21 cellular contexts compared by ENCODE assay signal in genomic region chr9:123871781-123872180, GRCh38.
A peak's percentile ranks its signal among the peaks of the same experiment; 100 is the strongest.
DNase-seq lines count a peak whose midpoint lies in the region; ATAC-seq lines count a peak whose summit lies in the region.
"Had no signal": no experiment of that assay in that cellular context is flagged by ENCODE, and none has a peak within 500 bp of the region (broad histone marks: within the 10 kb centered on the region; RNA-seq: fewer than 3 reads in every experiment).

No MANE protein-coding gene starts in this region.

- ATAC-seq in GM21786 (IDR thresholded peaks at IDR 0.05; ENCODE audit: unreplicated experiment) (no peak), HG02938 (IDR thresholded peaks at IDR 0.05; ENCODE audit: unreplicated experiment) (no peak)
- ATAC-seq: activated T-cell treated with anti-CD3 and anti-CD28 coated beads, Interleukin-2, amount 50 U/mL, for 4 hours had no signal

- DNase-seq in C1 segment of cervical spinal cord (lab: John Stamatoyannopoulos, UW) (peak in 10 of 14 donors; percentile 3 to 60 (median 36)), NCI-H524 treated with DMSO at 0.1 percent for 48 hours (lab: John Stamatoyannopoulos, UW) (peak; percentile 63), globus pallidus (ENCODE audit: low spot score) (peak; percentile 63), nucleus accumbens (lab: John Stamatoyannopoulos, UW) (peak in 37 of 56 donors; percentile 1 to 70 (median 17)), NCI-H748 treated with DMSO at 0.1 percent for 48 hours (lab: John Stamatoyannopoulos, UW) (no peak)
- no peak for DNase-seq in stimulated activated CD4-positive, alpha-beta T cell treated with anti-CD3 and anti-CD28 coated beads, Interleukin-4, amount 100 ng/mL, for 1 hour
- DNase-seq: ACHN; activated CD4-positive, CD25-positive, alpha-beta regulatory T cell treated with anti-CD3 and anti-CD28 coated beads, Interleukin-2, amount 50 U/mL, for 72 hours; activated CD8-positive, alpha-beta memory T cell treated with anti-CD3 and anti-CD28 coated beads for 24 hours; activated naive CD4-positive, alpha-beta T cell treated with Interleukin-2 at 50 U/mL for 16 hours; activated T-cell treated with anti-CD3 and anti-CD28 coated beads, Interleukin-2, amount 50 U/mL, for 4 hours; HCEC 1CT; KG1; OCI-M1; ovary; SHP77 treated with DMSO at 0.1 percent for 48 hours; sigmoid colon; T-helper 1 cell; uterus had no signal

Comparison
In these comparisons a context has a peak if more than half of its experiments do, and no peak if none do; other contexts are left out.
1. DNase-seq: peak in C1 segment of cervical spinal cord (10 of 14), NCI-H524 treated with DMSO at 0.1 percent for 48 hours (single experiment), globus pallidus (single experiment) and nucleus accumbens (37 of 56); none in stimulated activated CD4-positive, alpha-beta T cell treated with anti-CD3 and anti-CD28 coated beads, Interleukin-4, amount 100 ng/mL, for 1 hour (single experiment) and NCI-H748 treated with DMSO at 0.1 percent for 48 hours (single experiment).